Comparison of ENCODE assay signal across 14 cellular contexts in genomic region chrX:14670819-14671218, GRCh38.
DNase-seq lines count a peak whose midpoint lies in the region; ATAC-seq lines count a peak whose summit lies in the region.
"Had no signal": no experiment of that assay in that cellular context is flagged by ENCODE, and none has a peak within 500 bp of the region (broad histone marks: within the 10 kb centered on the region; RNA-seq: fewer than 3 reads in every experiment).

No MANE protein-coding gene starts in this region.

- ATAC-seq in GM18520 (IDR thresholded peaks at IDR 0.05; ENCODE audit: unreplicated experiment) (peak; percentile 46), GM21447 (IDR thresholded peaks at IDR 0.05; ENCODE audit: unreplicated experiment) (peak; percentile 57), HG03025 (IDR thresholded peaks at IDR 0.05; ENCODE audit: low FRiP score, unreplicated experiment) (peak; percentile 82)
- no peak for ATAC-seq in activated T-cell treated with anti-CD3 and anti-CD28 coated beads, Interleukin-2, amount 50 U/mL, for 4 hours
- ATAC-seq: left lobe of liver had no signal

- no peaks in the 10 kb centered on the region for H3K27me3 Mint-ChIP-seq in activated T-helper 1 cell treated with anti-CD3 and anti-CD28 coated beads, Interleukin-12 subunit alpha, Interleukin-12 subunit beta, Interleukin-2, Interleukin-4 antibody, amounts not matched to agents 30 ng/mL and 10 ng/mL and 1 ng/mL, durations not matched to agents 14 hours and 24 hours and 36 hours (ENCODE audit: insufficient read depth)
- H3K27me3 Mint-ChIP-seq in activated T-cell treated with anti-CD3 and anti-CD28 coated beads, Interleukin-2, amount 50 U/mL, for 4 hours (ENCODE audit: low read depth) = no peaks in the 10 kb centered on the region

- H3K4me3 Mint-ChIP-seq in activated T-helper 1 cell treated with anti-CD3 and anti-CD28 coated beads, Interleukin-12 subunit alpha, Interleukin-12 subunit beta, Interleukin-2, Interleukin-4 antibody, amounts not matched to agents 30 ng/mL and 10 ng/mL and 1 ng/mL, durations not matched to agents 14 hours and 24 hours and 36 hours = no peak overlapping the region
- no peak overlapping the region for H3K4me3 Mint-ChIP-seq in activated T-cell treated with anti-CD3 and anti-CD28 coated beads, Interleukin-2, amount 50 U/mL, for 4 hours
- H3K4me3 Mint-ChIP-seq: endodermal cell, neural progenitor cell had no signal

- H3K4me1 Mint-ChIP-seq in activated T-helper 1 cell treated with anti-CD3 and anti-CD28 coated beads, Interleukin-12 subunit alpha, Interleukin-12 subunit beta, Interleukin-2, Interleukin-4 antibody, amounts not matched to agents 30 ng/mL and 10 ng/mL and 1 ng/mL, durations not matched to agents 14 hours and 24 hours and 36 hours (ENCODE audit: low read depth) = no peaks in the 10 kb centered on the region
- peaks cover 4% of the 10 kb centered on the region for H3K4me1 Mint-ChIP-seq in activated T-cell treated with anti-CD3 and anti-CD28 coated beads, Interleukin-2, amount 50 U/mL, for 4 hours (ENCODE audit: low read depth)

- no peaks in the 10 kb centered on the region for H3K9me3 Mint-ChIP-seq in activated T-helper 1 cell treated with anti-CD3 and anti-CD28 coated beads, Interleukin-12 subunit alpha, Interleukin-12 subunit beta, Interleukin-2, Interleukin-4 antibody, amounts not matched to agents 30 ng/mL and 10 ng/mL and 1 ng/mL, durations not matched to agents 14 hours and 24 hours and 36 hours
- H3K9me3 Mint-ChIP-seq in activated T-cell treated with anti-CD3 and anti-CD28 coated beads, Interleukin-2, amount 50 U/mL, for 4 hours = no peaks in the 10 kb centered on the region
- H3K9me3 Mint-ChIP-seq: neural progenitor cell had no signal

- no peaks in the 10 kb centered on the region for H3K36me3 Mint-ChIP-seq in activated T-helper 1 cell treated with anti-CD3 and anti-CD28 coated beads, Interleukin-12 subunit alpha, Interleukin-12 subunit beta, Interleukin-2, Interleukin-4 antibody, amounts not matched to agents 30 ng/mL and 10 ng/mL and 1 ng/mL, durations not matched to agents 14 hours and 24 hours and 36 hours (ENCODE audit: low read depth)
- no peaks in the 10 kb centered on the region for H3K36me3 Mint-ChIP-seq in activated T-cell treated with anti-CD3 and anti-CD28 coated beads, Interleukin-2, amount 50 U/mL, for 4 hours (ENCODE audit: insufficient read depth)
- H3K36me3 Mint-ChIP-seq: neural progenitor cell had no signal

- intact Hi-C loops in activated T-helper 1 cell treated with anti-CD3 and anti-CD28 coated beads, Interleukin-12 subunit alpha, Interleukin-12 subunit beta, Interleukin-2, Interleukin-4 antibody, amounts not matched to agents 30 ng/mL and 10 ng/mL and 1 ng/mL, durations not matched to agents 14 hours and 24 hours and 36 hours (cut with micrococcal nuclease) = no loop called here

- H3K27ac Mint-ChIP-seq in activated T-helper 1 cell treated with anti-CD3 and anti-CD28 coated beads, Interleukin-12 subunit alpha, Interleukin-12 subunit beta, Interleukin-2, Interleukin-4 antibody, amounts not matched to agents 30 ng/mL and 10 ng/mL and 1 ng/mL, durations not matched to agents 14 hours and 24 hours and 36 hours = no peak overlapping the region
- H3K27ac Mint-ChIP-seq: endodermal cell, neural progenitor cell had no signal

- DNase-seq in NAMALWA (ENCODE audit: low spot score) = peak; percentile 3
- DNase-seq in activated T-helper 1 cell treated with anti-CD3 and anti-CD28 coated beads, Interleukin-12 subunit alpha, Interleukin-12 subunit beta, Interleukin-2, Interleukin-4 antibody, amounts not matched to agents 30 ng/mL and 10 ng/mL and 1 ng/mL, durations not matched to agents 14 hours and 24 hours and 36 hours (ENCODE audit: low spot score) = no peak
- no peak for DNase-seq in activated T-cell treated with anti-CD3 and anti-CD28 coated beads, Interleukin-2, amount 50 U/mL, for 4 hours
- no peak for DNase-seq in DMS79 treated with DMSO at 0.1 percent for 48 hours (lab: John Stamatoyannopoulos, UW)
- DNase-seq in effector CD8-positive, alpha-beta T cell (lab: John Stamatoyannopoulos, UW) = no peak
- DNase-seq: endodermal cell, KG1, NCI-H226, SHP77 treated with DMSO at 0.1 percent for 48 hours had no signal

Comparison
In these comparisons a context has a peak if more than half of its experiments do, and no peak if none do; other contexts are left out.
1. ATAC-seq: peak in GM18520 (single experiment), GM21447 (single experiment) and HG03025 (single experiment); none in activated T-cell treated with anti-CD3 and anti-CD28 coated beads, Interleukin-2, amount 50 U/mL, for 4 hours (0 of 2).